In the genomic region with DNA sequence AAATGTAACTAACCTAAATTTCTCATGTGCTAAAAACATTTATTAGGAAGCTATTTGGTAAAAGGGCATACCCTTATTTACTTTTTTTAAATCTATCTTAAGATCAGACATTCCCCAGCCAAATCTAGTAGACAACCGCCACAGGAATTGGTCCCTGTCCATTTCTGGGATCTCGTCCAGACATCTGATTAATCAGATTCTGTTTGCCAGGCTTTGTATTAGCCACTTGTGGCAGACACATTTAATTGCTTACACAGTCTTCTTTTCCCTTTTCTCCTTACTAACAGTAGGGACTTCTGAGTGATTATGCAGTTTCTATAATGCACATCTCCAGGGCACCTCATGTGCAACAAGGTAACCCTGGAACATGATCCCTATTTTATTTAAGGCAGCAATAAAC, we compare ENCODE assay signal across 20 cellular contexts.
"Had no signal": no experiment of that assay in that cellular context is flagged by ENCODE, and none has a peak within 500 bp of the region (broad histone marks: within the 10 kb centered on the region; RNA-seq: fewer than 3 reads in every experiment).

No MANE protein-coding gene starts in this region.

- ATAC-seq: effector memory CD8-positive, alpha-beta T cell; left lobe of liver; natural killer cell treated with Interleukin-12 subunit alpha and Interleukin-12 subunit beta and Interleukin-15 and Interleukin-18, amount 100 ng/mL, for 72 hours; psoas muscle; right cardiac atrium; stimulated activated memory B cell treated with anti-CD40 and anti-IgM and Interleukin-4, amounts not matched to agents 10 μg/mL and 1 μg/mL and 100 μg/mL, for 72 hours; stimulated activated naive CD8-positive, alpha-beta T cell treated with anti-CD3 and anti-CD28 coated beads, Interleukin-15, Interleukin-2, amounts not matched to agents 100 U/mL and 50 U/mL, for 24 hours had no signal

- H3K4me3 Mint-ChIP-seq: effector memory CD8-positive, alpha-beta T cell; memory B cell; naive B cell; natural killer cell treated with Interleukin-12 subunit alpha and Interleukin-12 subunit beta and Interleukin-15 and Interleukin-18, amount 100 ng/mL, for 72 hours; neural crest cell; stimulated activated memory B cell treated with anti-CD40 and anti-IgM and Interleukin-4, amounts not matched to agents 10 μg/mL and 1 μg/mL and 100 μg/mL, for 72 hours; type B pancreatic cell had no signal

- H3K9me3 Mint-ChIP-seq: neural crest cell, type B pancreatic cell had no signal

- H3K4me3 ChIP-seq: lung, psoas muscle, sigmoid colon, testis, tibial artery had no signal

- H3K36me3 Mint-ChIP-seq: memory B cell; naive B cell; natural killer cell treated with Interleukin-12 subunit alpha and Interleukin-12 subunit beta and Interleukin-15 and Interleukin-18, amount 100 ng/mL, for 72 hours; stimulated activated memory B cell treated with anti-CD40 and anti-IgM and Interleukin-4, amounts not matched to agents 10 μg/mL and 1 μg/mL and 100 μg/mL, for 72 hours; type B pancreatic cell had no signal

- H3K27me3 ChIP-seq: neutrophil, sigmoid colon, testis, tibial artery had no signal

- H3K36me3 ChIP-seq: neutrophil, sigmoid colon, tibial artery had no signal

- H3K27me3 Mint-ChIP-seq: effector memory CD8-positive, alpha-beta T cell; memory B cell; naive B cell; natural killer cell treated with Interleukin-12 subunit alpha and Interleukin-12 subunit beta and Interleukin-15 and Interleukin-18, amount 100 ng/mL, for 72 hours; stimulated activated memory B cell treated with anti-CD40 and anti-IgM and Interleukin-4, amounts not matched to agents 10 μg/mL and 1 μg/mL and 100 μg/mL, for 72 hours; type B pancreatic cell had no signal

- H3K4me1 Mint-ChIP-seq: memory B cell; naive B cell; neural crest cell; stimulated activated memory B cell treated with anti-CD40 and anti-IgM and Interleukin-4, amounts not matched to agents 10 μg/mL and 1 μg/mL and 100 μg/mL, for 72 hours had no signal

- H3K27ac ChIP-seq: neutrophil, psoas muscle, sigmoid colon, testis, tibial artery had no signal

- DNase-seq: cortex of kidney; effector memory CD8-positive, alpha-beta T cell; naive B cell; posterior cingulate gyrus; psoas muscle; right cardiac atrium; sigmoid colon; stimulated activated CD4-positive, alpha-beta T cell treated with anti-CD3 and anti-CD28 coated beads, Interleukin-4, amount 100 ng/mL, for 4 hours; stimulated activated naive CD8-positive, alpha-beta T cell treated with anti-CD3 and anti-CD28 coated beads, Interleukin-15, Interleukin-2, amounts not matched to agents 100 U/mL and 50 U/mL, for 24 hours; substantia nigra; testis; tibial artery had no signal

- H3K27ac Mint-ChIP-seq: effector memory CD8-positive, alpha-beta T cell; memory B cell; naive B cell; natural killer cell treated with Interleukin-12 subunit alpha and Interleukin-12 subunit beta and Interleukin-15 and Interleukin-18, amount 100 ng/mL, for 72 hours; stimulated activated memory B cell treated with anti-CD40 and anti-IgM and Interleukin-4, amounts not matched to agents 10 μg/mL and 1 μg/mL and 100 μg/mL, for 72 hours; type B pancreatic cell had no signal

- H3K4me1 ChIP-seq: psoas muscle, testis, tibial artery had no signal

- H3K9me3 ChIP-seq: neutrophil, psoas muscle, sigmoid colon, testis, tibial artery had no signal
